18 cellular contexts compared by ENCODE assay signal in genomic region chr4:149523039-149523438, GRCh38.
DNase-seq lines count a peak whose midpoint lies in the region; TF ChIP-seq lines count a peak whose summit lies in the region.
"Had no signal": no experiment of that assay in that cellular context is flagged by ENCODE, and none has a peak within 500 bp of the region (broad histone marks: within the 10 kb centered on the region; RNA-seq: fewer than 3 reads in every experiment).

No MANE protein-coding gene starts in this region.

- H3K4me1 ChIP-seq in HEK293 (ENCODE audit: control insufficient read depth, insufficient read depth, low read length): no peaks in the 10 kb centered on the region
- H3K4me1 ChIP-seq: HAP-1 had no signal

- H3K27ac ChIP-seq in HEK293 (ENCODE audit: extremely low read depth, low read depth, low read length): no peak overlapping the region
- H3K27ac ChIP-seq: C4-2B, GM23248 had no signal

- H3K4me3 ChIP-seq in HEK293 (ENCODE audit: low read depth, low read length): no peak overlapping the region
- H3K4me3 ChIP-seq: GM23248, HAP-1 had no signal

- CTCF ChIA-PET in HEK293 (lab: Yijun Ruan, JAX): interaction anchor here (1.1 kb wide), 1 partner anchor 148 kb away, joined by 3 read pairs; no protein-coding TSS in a partner anchor

- POLR2A ChIA-PET in HEK293 (lab: Yijun Ruan, JAX): no interaction called here

- DNase-seq in NCI-H82 (lab: John Stamatoyannopoulos, UW) (peak; percentile 32), NCI-H82 treated with DMSO at 0.1 percent for 48 hours (lab: John Stamatoyannopoulos, UW; ENCODE audit: unreplicated experiment) (no peak), MV-4-11 (lab: John Stamatoyannopoulos, UW) (peak; percentile 71), iris pigment epithelial cell (ENCODE audit: low read depth) (peak; percentile 4), NCI-H1930 (lab: John Stamatoyannopoulos, UW) (no peak), NK-92 (lab: John Stamatoyannopoulos, UW; ENCODE audit: unreplicated experiment) (no peak), COR-L47 (lab: John Stamatoyannopoulos, UW) (no peak)
- DNase-seq: 8988T; ACHN; CD4-positive, alpha-beta T cell; DMS153; DND-41; GM23248; HFFc6; KG1 had no signal

- no peaks in the 10 kb centered on the region for H3K36me3 ChIP-seq in HEK293 (ENCODE audit: control insufficient read depth in 2 of 2, insufficient read depth in 1 of 2, low read length in 2 of 2)
- H3K36me3 ChIP-seq: HAP-1 had no signal

- no peak for TF ChIP-seq CTCF in HEK293 (tag by site-specific recombination; IDR thresholded peaks at IDR 0.05)

- no peaks in the 10 kb centered on the region for H3K9me3 ChIP-seq in HEK293 (ENCODE audit: control insufficient read depth, insufficient read depth, low read depth, low read length)
- H3K9me3 ChIP-seq: HAP-1 had no signal

TF ChIP-seq in HEK293, 187 proteins besides CTCF, POLR2A, EP300 and RAD21:
- TF ChIP-seq SETDB1 (IDR thresholded peaks at IDR 0.05; ENCODE audit: insufficient read length, low read length) (peak; percentile 70), ZNF585B (tag by site-specific recombination; IDR thresholded peaks at IDR 0.05) (no peak)

Comparison
In these comparisons a context has a peak if more than half of its experiments do, and no peak if none do; other contexts are left out.
1. DNase-seq: peak in NCI-H82 (single experiment), MV-4-11 (single experiment) and iris pigment epithelial cell (single experiment); none in NCI-H82 treated with DMSO at 0.1 percent for 48 hours (single experiment), NCI-H1930 (0 of 2), NK-92 (single experiment) and COR-L47 (single experiment).